16 cellular contexts compared by ENCODE assay signal in the genomic region with DNA sequence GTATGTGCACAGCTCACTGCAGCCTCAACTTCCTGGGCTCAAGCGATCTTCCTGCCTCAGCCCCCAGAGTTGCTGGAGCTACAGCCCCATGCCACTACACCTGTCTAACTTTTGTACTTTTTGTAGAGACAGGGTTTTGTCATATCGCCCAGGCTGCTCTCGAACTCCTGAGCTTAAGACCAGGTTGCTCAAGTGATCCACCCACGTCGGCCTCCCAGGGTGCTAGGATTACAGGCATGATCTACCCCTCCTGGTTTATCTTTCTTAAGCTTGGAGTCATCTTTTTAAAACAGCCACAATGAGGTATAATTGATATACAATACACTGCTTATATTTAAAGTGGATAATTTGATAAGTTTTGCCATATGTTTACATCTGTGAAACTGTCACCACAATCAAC. TPM values are rescaled to one million over a fixed set of nuclear protein-coding genes. Genes with fewer than 3 reads are reported as not detected.
DNase-seq lines count a peak whose midpoint lies in the region; ATAC-seq and TF ChIP-seq lines count a peak whose summit lies in the region.
"Had no signal": no experiment of that assay in that cellular context is flagged by ENCODE, and none has a peak within 500 bp of the region (broad histone marks: within the 10 kb centered on the region; RNA-seq: fewer than 3 reads in every experiment).

No MANE protein-coding gene starts in this region.

- TF ChIP-seq CTCF in activated CD8-positive, alpha-beta T cell treated with anti-CD3 and anti-CD28 coated beads for 36 hours (IDR thresholded peaks at IDR 0.05): no peak
- no peak for TF ChIP-seq CTCF in upper lobe of left lung (IDR thresholded peaks at IDR 0.05)

- H3K27me3 ChIP-seq in upper lobe of left lung: no peaks in the 10 kb centered on the region

- H3K9me3 ChIP-seq in upper lobe of left lung: no peaks in the 10 kb centered on the region

- H3K4me3 ChIP-seq in upper lobe of left lung: no peak overlapping the region

- TF ChIP-seq POLR2A in upper lobe of left lung (IDR thresholded peaks at IDR 0.05): no peak

- H3K27ac ChIP-seq in upper lobe of left lung: peak overlapping the region in 3 of 4 donors; percentile 30 to 86 (median 54)
- H3K27ac ChIP-seq: 22Rv1 had no signal

- WGBS in upper lobe of left lung, 2 donors: 81 to 97% methylated on average over 5 of the region's 5 CpGs

- H3K36me3 Mint-ChIP-seq in activated CD8-positive, alpha-beta T cell treated with anti-CD3 and anti-CD28 coated beads, Interleukin-2, amount 10 ng/mL, durations not matched to agents 7 days and 5 days (ENCODE audit: low read depth): no peaks in the 10 kb centered on the region
- H3K36me3 Mint-ChIP-seq in activated CD8-positive, alpha-beta T cell treated with anti-CD3 and anti-CD28 coated beads for 36 hours (ENCODE audit: low read depth): peaks cover 2% of the 10 kb centered on the region
- H3K36me3 Mint-ChIP-seq in dendritic cell treated with granulocyte-macrophage colony-stimulating factor and Interleukin-4, amounts not matched to agents 40 ng/mL and 50 ng/mL, for 4 days (ENCODE audit: low read depth): no peaks in the 10 kb centered on the region
- H3K36me3 Mint-ChIP-seq in naive thymus-derived CD8-positive, alpha-beta T cell: no peaks in the 10 kb centered on the region

- H3K27me3 Mint-ChIP-seq in activated CD8-positive, alpha-beta T cell treated with anti-CD3 and anti-CD28 coated beads, Interleukin-2, amount 10 ng/mL, durations not matched to agents 7 days and 5 days (ENCODE audit: low read depth): no peaks in the 10 kb centered on the region
- no peaks in the 10 kb centered on the region for H3K27me3 Mint-ChIP-seq in activated CD8-positive, alpha-beta T cell treated with anti-CD3 and anti-CD28 coated beads for 36 hours
- no peaks in the 10 kb centered on the region for H3K27me3 Mint-ChIP-seq in dendritic cell treated with granulocyte-macrophage colony-stimulating factor and Interleukin-4, amounts not matched to agents 40 ng/mL and 50 ng/mL, for 4 days
- H3K27me3 Mint-ChIP-seq in naive thymus-derived CD8-positive, alpha-beta T cell: no peaks in the 10 kb centered on the region

- H3K9me3 Mint-ChIP-seq in activated CD8-positive, alpha-beta T cell treated with anti-CD3 and anti-CD28 coated beads, Interleukin-2, amount 10 ng/mL, durations not matched to agents 7 days and 5 days (ENCODE audit: insufficient read depth): no peaks in the 10 kb centered on the region
- H3K9me3 Mint-ChIP-seq in activated CD8-positive, alpha-beta T cell treated with anti-CD3 and anti-CD28 coated beads for 36 hours: no peaks in the 10 kb centered on the region
- no peaks in the 10 kb centered on the region for H3K9me3 Mint-ChIP-seq in dendritic cell treated with granulocyte-macrophage colony-stimulating factor and Interleukin-4, amounts not matched to agents 40 ng/mL and 50 ng/mL, for 4 days
- H3K9me3 Mint-ChIP-seq in naive thymus-derived CD8-positive, alpha-beta T cell: no peaks in the 10 kb centered on the region

- intact Hi-C loops in activated CD8-positive, alpha-beta T cell treated with anti-CD3 and anti-CD28 coated beads for 36 hours (cut with micrococcal nuclease): loop anchor here (5.0 kb wide), 1 partner anchor 343 kb away; no protein-coding TSS in a partner anchor
- intact Hi-C loops in dendritic cell treated with granulocyte-macrophage colony-stimulating factor and Interleukin-4, amounts not matched to agents 40 ng/mL and 50 ng/mL, for 4 days (cut with micrococcal nuclease): loop anchor here (5.0 kb wide), 2 partner anchors 38 to 42 kb away; no protein-coding TSS in a partner anchor
- intact Hi-C loops in posterior cingulate gyrus (cut with DNase I): loop anchor here (5.0 kb wide), 1 partner anchor 343 kb away; no protein-coding TSS in a partner anchor

- no peak overlapping the region for H3K4me3 Mint-ChIP-seq in activated CD8-positive, alpha-beta T cell treated with anti-CD3 and anti-CD28 coated beads, Interleukin-2, amount 10 ng/mL, durations not matched to agents 7 days and 5 days
- H3K4me3 Mint-ChIP-seq in activated CD8-positive, alpha-beta T cell treated with anti-CD3 and anti-CD28 coated beads for 36 hours: no peak overlapping the region
- H3K4me3 Mint-ChIP-seq in dendritic cell treated with granulocyte-macrophage colony-stimulating factor and Interleukin-4, amounts not matched to agents 40 ng/mL and 50 ng/mL, for 4 days: no peak overlapping the region
- no peak overlapping the region for H3K4me3 Mint-ChIP-seq in naive thymus-derived CD8-positive, alpha-beta T cell

- no peak for ATAC-seq in activated CD8-positive, alpha-beta T cell treated with anti-CD3 and anti-CD28 coated beads, Interleukin-2, amount 10 ng/mL, durations not matched to agents 7 days and 5 days
- no peak for ATAC-seq in activated CD8-positive, alpha-beta T cell treated with anti-CD3 and anti-CD28 coated beads for 36 hours
- ATAC-seq in naive thymus-derived CD8-positive, alpha-beta T cell: no peak
- ATAC-seq in upper lobe of left lung (ENCODE audit: low FRiP score in 2 of 2): no peak

- TF ChIP-seq EP300 in upper lobe of left lung (IDR thresholded peaks at IDR 0.05): no peak

- no peak for DNase-seq in activated CD8-positive, alpha-beta T cell treated with anti-CD3 and anti-CD28 coated beads, Interleukin-2, amount 10 ng/mL, durations not matched to agents 7 days and 5 days
- no peak for DNase-seq in activated CD8-positive, alpha-beta T cell treated with anti-CD3 and anti-CD28 coated beads for 36 hours
- DNase-seq in naive thymus-derived CD8-positive, alpha-beta T cell: no peak
- DNase-seq in upper lobe of left lung (no peak), superior temporal gyrus (ENCODE audit: extremely low spot score) (no peak), posterior cingulate gyrus (no peak), HEK293T (ENCODE audit: extremely low spot score) (no peak)
- DNase-seq: DMS153, EL, Karpas-422, MM.1S, NCI-H1105, NCI-H187, NCI-H446 had no signal

- H3K4me1 ChIP-seq in upper lobe of left lung: peaks cover 14 to 35% (median 31%) of the 10 kb centered on the region in 4 donors

- no peaks in the 10 kb centered on the region for H3K36me3 ChIP-seq in upper lobe of left lung

- H3K4me1 Mint-ChIP-seq in activated CD8-positive, alpha-beta T cell treated with anti-CD3 and anti-CD28 coated beads, Interleukin-2, amount 10 ng/mL, durations not matched to agents 7 days and 5 days (ENCODE audit: low read depth): peaks cover 31% of the 10 kb centered on the region
- peaks cover 10% of the 10 kb centered on the region for H3K4me1 Mint-ChIP-seq in activated CD8-positive, alpha-beta T cell treated with anti-CD3 and anti-CD28 coated beads for 36 hours (ENCODE audit: low read depth)
- peaks cover 35% of the 10 kb centered on the region for H3K4me1 Mint-ChIP-seq in dendritic cell treated with granulocyte-macrophage colony-stimulating factor and Interleukin-4, amounts not matched to agents 40 ng/mL and 50 ng/mL, for 4 days (ENCODE audit: low read depth)
- peaks cover 5 to 17% (median 11%) of the 10 kb centered on the region in 4 donors for H3K4me1 Mint-ChIP-seq in naive thymus-derived CD8-positive, alpha-beta T cell

- CTCF ChIA-PET in activated CD8-positive, alpha-beta T cell treated with anti-CD3 and anti-CD28 coated beads, Interleukin-2, amount 10 ng/mL, durations not matched to agents 7 days and 5 days (lab: Charles Lee): interaction anchor here (0.6 to 4.7 kb wide), 5 partner anchors 17 to 344 kb away, joined by 3 to 65 read pairs (median 6); a partner anchor contains a TSS
- CTCF ChIA-PET in activated CD8-positive, alpha-beta T cell treated with anti-CD3 and anti-CD28 coated beads for 36 hours (lab: Charles Lee): interaction anchor here (1.1 to 4.8 kb wide), 4 partner anchors 22 to 35 kb away, joined by 3 to 33 read pairs (median 3); no protein-coding TSS in a partner anchor
- CTCF ChIA-PET in HEK293T (lab: Yijun Ruan, JAX): no interaction called here

- POLR2A ChIA-PET in activated CD8-positive, alpha-beta T cell treated with anti-CD3 and anti-CD28 coated beads, Interleukin-2, amount 10 ng/mL, durations not matched to agents 7 days and 5 days (lab: Charles Lee): interaction anchor here (0.5 to 2.5 kb wide), 2 partner anchors 25 to 130 kb away, joined by 3 to 8 read pairs; a partner anchor contains a TSS
- POLR2A ChIA-PET in activated CD8-positive, alpha-beta T cell treated with anti-CD3 and anti-CD28 coated beads for 36 hours (lab: Charles Lee): no interaction called here
- POLR2A ChIA-PET in naive thymus-derived CD8-positive, alpha-beta T cell (lab: Charles Lee): no interaction called here
- POLR2A ChIA-PET in HEK293T (lab: Yijun Ruan, JAX): no interaction called here

- H3K27ac Mint-ChIP-seq in activated CD8-positive, alpha-beta T cell treated with anti-CD3 and anti-CD28 coated beads, Interleukin-2, amount 10 ng/mL, durations not matched to agents 7 days and 5 days: peak overlapping the region; percentile 20
- no peak overlapping the region for H3K27ac Mint-ChIP-seq in activated CD8-positive, alpha-beta T cell treated with anti-CD3 and anti-CD28 coated beads for 36 hours
- peak overlapping the region; percentile 59 for H3K27ac Mint-ChIP-seq in dendritic cell treated with granulocyte-macrophage colony-stimulating factor and Interleukin-4, amounts not matched to agents 40 ng/mL and 50 ng/mL, for 4 days
- peak overlapping the region in 6 of 10 donors; percentile 1 to 38 (median 30) for H3K27ac Mint-ChIP-seq in naive thymus-derived CD8-positive, alpha-beta T cell

TF ChIP-seq in HEK293T, 16 proteins besides CTCF, POLR2A, EP300 and RAD21 (continues in another document):
- TF ChIP-seq BHLHE40 (IDR thresholded peaks at IDR 0.05; ENCODE audit: borderline replicate concordance) (no peak), SP1 (IDR thresholded peaks at IDR 0.05) (no peak), ZNF384 (IDR thresholded peaks at IDR 0.05) (no peak), SUZ12 (IDR thresholded peaks at IDR 0.05) (no peak), HDGF (IDR thresholded peaks at IDR 0.05; ENCODE audit: borderline replicate concordance) (no peak), ELF4 (IDR thresholded peaks at IDR 0.05) (no peak), FOXA1 (IDR thresholded peaks at IDR 0.05) (no peak)
- TF ChIP-seq, protein P1, sequence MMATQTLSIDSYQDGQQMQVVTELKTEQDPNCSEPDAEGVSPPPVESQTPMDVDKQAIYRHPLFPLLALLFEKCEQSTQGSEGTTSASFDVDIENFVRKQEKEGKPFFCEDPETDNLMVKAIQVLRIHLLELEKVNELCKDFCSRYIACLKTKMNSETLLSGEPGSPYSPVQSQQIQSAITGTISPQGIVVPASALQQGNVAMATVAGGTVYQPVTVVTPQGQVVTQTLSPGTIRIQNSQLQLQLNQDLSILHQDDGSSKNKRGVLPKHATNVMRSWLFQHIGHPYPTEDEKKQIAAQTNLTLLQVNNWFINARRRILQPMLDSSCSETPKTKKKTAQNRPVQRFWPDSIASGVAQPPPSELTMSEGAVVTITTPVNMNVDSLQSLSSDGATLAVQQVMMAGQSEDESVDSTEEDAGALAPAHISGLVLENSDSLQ (IDR thresholded peaks at IDR 0.05): no peak

RNA-seq across cellular contexts. Expression of a gene that starts 25.3 kb away (rescaled TPM):
- total RNA-seq in activated CD8-positive, alpha-beta T cell treated with anti-CD3 and anti-CD28 coated beads, Interleukin-2, amount 10 ng/mL, durations not matched to agents 7 days and 5 days: 10 to 100 TPM; 63.8 to 66.2 TPM
- 10 to 100 TPM; 75.2 to 75.8 TPM for total RNA-seq in activated CD8-positive, alpha-beta T cell treated with anti-CD3 and anti-CD28 coated beads for 36 hours
- total RNA-seq in naive thymus-derived CD8-positive, alpha-beta T cell: 100 to 1,000 TPM; 119 to 121 TPM
- 1 to 10 TPM; 2.7 to 3.8 (median 2.8) TPM for polyA plus RNA-seq in naive thymus-derived CD8-positive, alpha-beta T cell
- 100 to 1,000 TPM in 3 of 6 donors, 10 to 100 TPM in 3; 75.8 to 145 (median 91.2) TPM for total RNA-seq in upper lobe of left lung
